Comparison of ENCODE assay signal across 17 cellular contexts in genomic region chr17:48064638-48065037, GRCh38. TPM values are rescaled to one million over a fixed set of nuclear protein-coding genes. Genes with fewer than 3 reads are reported as not detected.
A peak's percentile ranks its signal among the peaks of the same experiment; 100 is the strongest.
DNase-seq lines count a peak whose midpoint lies in the region; ATAC-seq and TF ChIP-seq lines count a peak whose summit lies in the region.
"Had no signal": no experiment of that assay in that cellular context is flagged by ENCODE, and none has a peak within 500 bp of the region (broad histone marks: within the 10 kb centered on the region; RNA-seq: fewer than 3 reads in every experiment).

No MANE protein-coding gene starts in this region.

- H3F3A ChIP-seq in GM23338 (replicated peaks; ENCODE audit: low read depth): peaks cover 54% of the 10 kb centered on the region

- H3K36me3 Mint-ChIP-seq in GM23338 (ENCODE audit: low read depth): peaks cover 78% of the 10 kb centered on the region
- H3K36me3 Mint-ChIP-seq: natural killer cell had no signal

- H4K20me1 ChIP-seq in GM23338 (replicated peaks; ENCODE audit: insufficient read depth): peaks cover 38% of the 10 kb centered on the region

- no peaks in the 10 kb centered on the region for H3K9me2 ChIP-seq in GM23338 (ENCODE audit: insufficient read depth)

- H3K36me3 ChIP-seq in GM23338 (ENCODE audit: insufficient read depth): peaks cover 38% of the 10 kb centered on the region

- H3K27ac ChIP-seq in 22Rv1 (peak overlapping the region; percentile 32), GM23338 (ENCODE audit: low read depth) (peak overlapping the region; percentile 74)

- H3K4me3 ChIP-seq in GM23338 (no peak overlapping the region), choroid plexus epithelial cell (ENCODE audit: low read depth, low read length) (no peak overlapping the region)
- H3K4me3 ChIP-seq: GM12878, lung had no signal

- peaks cover 17% of the 10 kb centered on the region for H3K79me2 ChIP-seq in GM23338 (replicated peaks; ENCODE audit: insufficient read depth)

- TF ChIP-seq CTCF in 22Rv1 (IDR thresholded peaks at IDR 0.05) (no peak), GM23338 (conservative IDR thresholded peaks at IDR 0.05; ENCODE audit: low read depth in 2 of 2) (peak; percentile 23 to 49; a peak in 3 of 4 replicates), choroid plexus epithelial cell (conservative IDR thresholded peaks at IDR 0.05; ENCODE audit: low read depth, low read length) (peak; percentile 1)

- H3K27ac Mint-ChIP-seq in GM23338: peak overlapping the region; percentile 8
- H3K27ac Mint-ChIP-seq: activated naive CD8-positive, alpha-beta T cell had no signal

- H3K4me3 Mint-ChIP-seq in GM23338: no peak overlapping the region
- H3K4me3 Mint-ChIP-seq: activated naive CD8-positive, alpha-beta T cell; natural killer cell had no signal

- peaks cover 33% of the 10 kb centered on the region for H3K4me1 Mint-ChIP-seq in GM23338

- no peak overlapping the region for H3K4me2 ChIP-seq in GM23338

- H2AFZ ChIP-seq in GM23338: no peak overlapping the region

- no peaks in the 10 kb centered on the region for H3K27me3 ChIP-seq in GM23338 (ENCODE audit: insufficient read depth)

- DNase-seq in GM23338 (ENCODE audit: low spot score) (peak; percentile 33), choroid plexus epithelial cell (ENCODE audit: low read depth) (no peak), myocyte (ENCODE audit: low read depth) (peak; percentile 58), GM19238 (ENCODE audit: insufficient read length, low spot score) (no peak), A172 (ENCODE audit: low spot score) (no peak), SKM-1 (lab: John Stamatoyannopoulos, UW; ENCODE audit: unreplicated experiment) (no peak)
- DNase-seq: activated CD4-positive, alpha-beta T cell treated with anti-CD3 and anti-CD28 coated beads for 1 hour; foreskin fibroblast; H7; natural killer cell; NCI-H2029; NCI-H526 treated with DMSO at 0.1 percent for 48 hours had no signal

- H3K9me3 Mint-ChIP-seq in GM23338: no peaks in the 10 kb centered on the region
- H3K9me3 Mint-ChIP-seq: natural killer cell had no signal

- H3K27me3 Mint-ChIP-seq in GM23338 (ENCODE audit: insufficient read depth, low read depth, poor library complexity): peaks cover 19% of the 10 kb centered on the region
- H3K27me3 Mint-ChIP-seq: activated naive CD8-positive, alpha-beta T cell had no signal

- peak; percentile 12; the same call in 1 of the 3 replicates for ATAC-seq in GM23338
- ATAC-seq in HG03139 (IDR thresholded peaks at IDR 0.05; ENCODE audit: unreplicated experiment): no peak
- ATAC-seq: GM12878, natural killer cell had no signal

- H3K4me1 ChIP-seq in GM23338 (ENCODE audit: insufficient read depth): peaks cover 11% of the 10 kb centered on the region

TF ChIP-seq in GM23338, 12 proteins besides CTCF, POLR2A, EP300 and RAD21:
- TF ChIP-seq POLR2AphosphoS5 (IDR thresholded peaks at IDR 0.05; ENCODE audit: low read depth): peak; percentile 32
- TF ChIP-seq REST (IDR thresholded peaks at IDR 0.05; ENCODE audit: unreplicated experiment): no peak

RNA-seq across cellular contexts. Expression of gene NFE2L1, which starts 16.5 kb away (rescaled TPM):
- 138 and 157 TPM in 2 replicates for total RNA-seq in GM23338 (2014; rRNA removed; shearing (Covaris generic))
- 39.9 and 49.9 TPM in 2 replicates for polyA plus RNA-seq in GM23338 (2016; fragmentation: Nextera tagmentation; extraction: Ambion mirVana)
- 306 and 426 TPM in 2 replicates for total RNA-seq in myocyte
- 686 TPM for polyA plus RNA-seq in myocyte (2012)
- total RNA-seq in A172 (2014; rRNA removed; shearing (Covaris generic)): 73.6 and 140 TPM in 2 replicates

RNA-seq across cellular contexts. Expression of gene COPZ2, which starts 27.0 kb away (rescaled TPM):
- not detected in 2 replicates for total RNA-seq in GM23338 (2014; rRNA removed; shearing (Covaris generic))
- polyA plus RNA-seq in GM23338 (2016; fragmentation: Nextera tagmentation; extraction: Ambion mirVana): not detected in 2 replicates
- total RNA-seq in myocyte: 45.8 and 57.6 TPM in 2 replicates
- 298 TPM for polyA plus RNA-seq in myocyte (2012)
- total RNA-seq in A172 (2014; rRNA removed; shearing (Covaris generic)): 24.1 and 40.0 TPM in 2 replicates
- total RNA-seq: H7 had no signal

RNA-seq across cellular contexts. Expression of gene CBX1, which starts 36.6 kb away (rescaled TPM):
- 113 and 127 TPM in 2 replicates for total RNA-seq in GM23338 (2014; rRNA removed; shearing (Covaris generic))
- 223 and 243 TPM in 2 replicates for polyA plus RNA-seq in GM23338 (2016; fragmentation: Nextera tagmentation; extraction: Ambion mirVana)
- total RNA-seq in myocyte: 66.4 and 67.2 TPM in 2 replicates
- polyA plus RNA-seq in myocyte (2012): 62.8 TPM
- total RNA-seq in A172 (2014; rRNA removed; shearing (Covaris generic)): 164 and 188 TPM in 2 replicates

RNA-seq across cellular contexts. Expression of gene SNX11, which starts 42.9 kb away (rescaled TPM):
- 13.7 and 16.3 TPM in 2 replicates for total RNA-seq in GM23338 (2014; rRNA removed; shearing (Covaris generic))
- polyA plus RNA-seq in GM23338 (2016; fragmentation: Nextera tagmentation; extraction: Ambion mirVana): 7.9 and 8.0 TPM in 2 replicates
- 14.7 and 15.6 TPM in 2 replicates for total RNA-seq in myocyte
- 34.0 TPM for polyA plus RNA-seq in myocyte (2012)
- total RNA-seq in A172 (2014; rRNA removed; shearing (Covaris generic)): 15.1 and 24.8 TPM in 2 replicates

Comparison
In these comparisons a context has a peak if more than half of its experiments do, and no peak if none do; other contexts are left out.
1. DNase-seq: peak in GM23338 (single experiment) and myocyte (single experiment); none in choroid plexus epithelial cell (single experiment), GM19238 (single experiment), A172 (single experiment) and SKM-1 (single experiment).
2. RNA of gene COPZ2, which starts 27.0 kb away (total RNA-seq): 45.8 to 57.6 TPM in myocyte and 24.1 to 40.0 TPM in A172; not detected in GM23338; every median in the first group is over 10 times any median in the second.